Comparison of ENCODE assay signal across 1 cellular context in genomic region chr6:116997496-116997895, GRCh38.
TF ChIP-seq lines count a peak whose summit lies in the region.

No MANE protein-coding gene starts in this region.

TF ChIP-seq in GM23338, 12 proteins besides CTCF, POLR2A, EP300 and RAD21 (continued from another document):
- TF ChIP-seq ZNF462 (CRISPR knock-in tag; IDR thresholded peaks at IDR 0.05) (no peak), REST (IDR thresholded peaks at IDR 0.05; ENCODE audit: unreplicated experiment) (no peak), CREB1 (CRISPR knock-in tag; IDR thresholded peaks at IDR 0.05; ENCODE audit: low read depth) (no peak), ETS1 (IDR thresholded peaks at IDR 0.05) (no peak), EZH2phosphoT487 (IDR thresholded peaks at IDR 0.05; ENCODE audit: unreplicated experiment) (no peak), NANOG (IDR thresholded peaks at IDR 0.05; ENCODE audit: borderline replicate concordance) (no peak), EZH2 (IDR thresholded peaks at IDR 0.05; ENCODE audit: low read depth, unreplicated experiment) (no peak), POLR2AphosphoS5 (IDR thresholded peaks at IDR 0.05; ENCODE audit: low read depth) (no peak)
TF ChIP-seq in GM23338: peak in this region for 0.
